In the genomic region with DNA sequence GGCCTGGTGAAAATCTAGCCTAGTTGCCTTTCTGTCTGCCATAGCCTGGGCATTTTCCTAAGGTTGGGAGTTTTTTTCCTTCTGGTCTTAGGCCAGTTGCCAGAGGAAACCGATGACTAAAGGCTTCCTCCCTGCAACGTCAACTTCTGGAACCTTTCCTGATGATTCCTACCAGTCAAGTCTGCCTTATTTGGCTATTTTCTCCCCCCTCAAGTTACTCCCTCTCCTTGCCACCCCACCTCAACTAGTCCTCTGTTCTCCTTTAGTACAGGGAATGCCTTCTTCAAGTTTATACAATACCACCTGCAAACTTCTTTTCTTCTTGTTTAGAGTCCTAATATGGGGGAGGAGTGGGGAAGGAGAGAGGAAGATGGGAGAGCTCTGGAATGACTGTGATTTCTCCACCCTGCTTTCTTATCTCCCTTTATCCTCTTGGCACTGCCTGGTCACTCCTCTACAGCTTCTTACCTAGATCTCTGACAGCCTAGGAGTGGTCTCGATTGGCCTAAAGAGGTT, we compare ENCODE assay signal across 7 cellular contexts. TPM values are rescaled to one million over a fixed set of nuclear protein-coding genes. Genes with fewer than 3 reads are reported as not detected.
DNase-seq lines count a peak whose midpoint lies in the region; ATAC-seq and TF ChIP-seq lines count a peak whose summit lies in the region.

No MANE protein-coding gene starts in this region.

- H3K14ac ChIP-seq in IMR-90 (replicated peaks; ENCODE audit: low read depth, low read length) = peak overlapping the region; percentile 83

- no peak overlapping the region for H2AFZ ChIP-seq in IMR-90 (replicated peaks; ENCODE audit: low read length, poor library complexity)

- H4K5ac ChIP-seq in IMR-90 (ENCODE audit: low read depth, low read length) = peak overlapping the region; percentile 84

- no peak for TF ChIP-seq RAD21 in IMR-90 (IDR thresholded peaks at IDR 0.05; ENCODE audit: low read length)

- peak overlapping the region; percentile 89 for H2AK5ac ChIP-seq in IMR-90 (ENCODE audit: low read depth, low read length)

- H2BK5ac ChIP-seq in IMR-90 (ENCODE audit: low read depth, low read length, poor library complexity, severe bottlenecking) = peak overlapping the region; percentile 91

- peak overlapping the region; percentile 91 for H3K18ac ChIP-seq in IMR-90 (ENCODE audit: low read depth, low read length)

- peak overlapping the region; percentile 91 for H4K91ac ChIP-seq in IMR-90 (ENCODE audit: insufficient read depth, low read depth, low read length)

- H3K4me3 Mint-ChIP-seq in immature natural killer cell = peak overlapping the region; percentile 47 to 72 (median 61)

- H3K4me1 ChIP-seq in IMR-90 (ENCODE audit: control insufficient read depth, insufficient read depth, low read length) (peaks cover 13% of the 10 kb centered on the region), suprapubic skin (peaks cover 61% of the 10 kb centered on the region), SJCRH30 (peaks cover 2% of the 10 kb centered on the region; the same call in 1 of the 2 replicates)

- H4K8ac ChIP-seq in IMR-90 (ENCODE audit: low read depth in 2 of 2, low read length in 2 of 2) = peak overlapping the region; percentile 89 to 96

- H3K4me3 ChIP-seq in IMR-90 (ENCODE audit: insufficient read depth, low read depth, low read length) = no peak overlapping the region
- no peak overlapping the region for H3K4me3 ChIP-seq in suprapubic skin
- H3K4me3 ChIP-seq in SJCRH30 = no peak overlapping the region

- ATAC-seq in IMR-90 (ENCODE audit: low read depth) (peak; percentile 65), GM18519 (IDR thresholded peaks at IDR 0.05; ENCODE audit: low FRiP score, unreplicated experiment) (no peak)

- no peaks in the 10 kb centered on the region for H3K9me3 Mint-ChIP-seq in immature natural killer cell

- H3K23ac ChIP-seq in IMR-90 (ENCODE audit: low read depth, low read length) = peak overlapping the region; percentile 84

- TF ChIP-seq CTCF in IMR-90 (conservative IDR thresholded peaks at IDR 0.05; ENCODE audit: low read depth, low read length) = no peak
- TF ChIP-seq CTCF in suprapubic skin (IDR thresholded peaks at IDR 0.05) = no peak

- H2BK20ac ChIP-seq in IMR-90 (ENCODE audit: low read depth, low read length) = peak overlapping the region; percentile 84

- peak overlapping the region; percentile 71 for H3K9ac ChIP-seq in IMR-90 (ENCODE audit: low read depth, low read length)

- peak overlapping the region; percentile 73; the same call in 1 of the 3 replicates for H2BK15ac ChIP-seq in IMR-90 (ENCODE audit: low read depth, low read length)

- CTCF ChIA-PET in IMR-90 (lab: Yijun Ruan, JAX) = interaction anchor here (0.6 to 1.2 kb wide), 2 partner anchors 26 kb away, joined by 3 to 8 read pairs; no protein-coding TSS in a partner anchor

- H3K27ac Mint-ChIP-seq in immature natural killer cell = peak overlapping the region; percentile 19 to 86 (median 79)

- dilution Hi-C loops in IMR-90 (cut with HindIII; ENCODE audit: low sequenced_read_pairs, unreplicated experiment) = no loop called here

- WGBS in IMR-90 (ENCODE audit: extremely low coverage in 2 of 2, insufficient read length in 1 of 2), 2 experiments = no CpG with 5 or more reads among the region's 3 CpGs
- 26% methylated on average over 3 of the region's 3 CpGs for WGBS in suprapubic skin

- intact Hi-C loops in IMR-90 (cut with micrococcal nuclease) = no loop called here

- H3K36me3 ChIP-seq in IMR-90 (ENCODE audit: control insufficient read depth, insufficient read depth, low read length) = peaks cover 6% of the 10 kb centered on the region
- no peaks in the 10 kb centered on the region for H3K36me3 ChIP-seq in suprapubic skin
- H3K36me3 ChIP-seq in SJCRH30 = 0 out of 2 replicates have a peak, but pooled peaks cover 2% of the 10 kb centered on the region

- peak overlapping the region; percentile 92 for H3K4ac ChIP-seq in IMR-90 (ENCODE audit: low read depth, low read length)

- H3K4me2 ChIP-seq in IMR-90 (ENCODE audit: low read depth, low read length) = peak overlapping the region; percentile 48

- POLR2A ChIA-PET in IMR-90 (lab: Charles Lee; ENCODE audit: unreplicated experiment) = no interaction called here

- BruUV-seq in IMR-90 (replicated peaks; lab: Mats Ljungman, UMichigan) = no TSS peak

- H3K9me1 ChIP-seq in IMR-90 (ENCODE audit: insufficient read depth, low read length) = peaks cover 6% of the 10 kb centered on the region; the same call in 1 of the 2 replicates

- H3K36me3 Mint-ChIP-seq in immature natural killer cell = peaks cover 2 to 21% (median 11%) of the 10 kb centered on the region in 3 donors

- peaks cover 58% of the 10 kb centered on the region for H4K20me1 ChIP-seq in IMR-90 (ENCODE audit: insufficient read depth, low read length)

- 0 out of 4 replicates have a peak, but pooled peaks cover 0 to 5% of the 10 kb centered on the region in 2 experiments for H3K79me1 ChIP-seq in IMR-90 (ENCODE audit: low read depth in 1 of 2, low read length in 2 of 2)

- no peaks in the 10 kb centered on the region for H3K9me3 ChIP-seq in IMR-90 (ENCODE audit: control insufficient read depth, insufficient read depth, low read length)
- no peaks in the 10 kb centered on the region for H3K9me3 ChIP-seq in suprapubic skin
- no peaks in the 10 kb centered on the region for H3K9me3 ChIP-seq in SJCRH30 (replicated peaks)

- H3K56ac ChIP-seq in IMR-90 (ENCODE audit: extremely low read depth, insufficient read depth, low read length) = peak overlapping the region; percentile 88

- peak overlapping the region; percentile 93 for H2BK120ac ChIP-seq in IMR-90 (ENCODE audit: low read depth, low read length)

- no peak for TF ChIP-seq EP300 in suprapubic skin (IDR thresholded peaks at IDR 0.05)

- peaks cover 88 to 99% of the 10 kb centered on the region in 2 donors for H3K4me1 Mint-ChIP-seq in immature natural killer cell

- no peak for TF ChIP-seq POLR2A in IMR-90 (IDR thresholded peaks at IDR 0.05; ENCODE audit: low read depth, low read length)
- no peak for TF ChIP-seq POLR2A in suprapubic skin (IDR thresholded peaks at IDR 0.05)

- in situ Hi-C loops in IMR-90 (cut with MboI; ENCODE audit: low sequenced_read_pairs) = no loop called here

- DNase-seq in IMR-90 (peak; percentile 94), amniotic stem cell (lab: John Stamatoyannopoulos, UW) (peak; percentile 35), immature natural killer cell (no peak), suprapubic skin (ENCODE audit: low spot score in 2 of 2) (no peak), SJCRH30 (no peak), germinal center (ENCODE audit: low spot score) (no peak)

- peaks cover 1 to 3% (median 2%) of the 10 kb centered on the region in 3 donors for H3K27me3 Mint-ChIP-seq in immature natural killer cell (ENCODE audit: low read depth in 3 of 3)

- H2AK9ac ChIP-seq in IMR-90 (replicated peaks; ENCODE audit: low read depth, low read length, poor library complexity) = peak overlapping the region; percentile 79

- H3K27ac ChIP-seq in IMR-90 (ENCODE audit: insufficient read depth, low read length) (peak overlapping the region; percentile 99), suprapubic skin (peak overlapping the region; percentile 73), SJCRH30 (no peak overlapping the region)

- no peaks in the 10 kb centered on the region for H3K27me3 ChIP-seq in IMR-90 (ENCODE audit: control insufficient read depth, insufficient read depth, low read length)
- H3K27me3 ChIP-seq in suprapubic skin = no peaks in the 10 kb centered on the region
- no peaks in the 10 kb centered on the region for H3K27me3 ChIP-seq in SJCRH30

TF ChIP-seq in IMR-90, 13 proteins besides CTCF, POLR2A, EP300 and RAD21:
- TF ChIP-seq MAFK (IDR thresholded peaks at IDR 0.05; ENCODE audit: low read depth, low read length) (no peak; the same call in 1 of the 2 replicates), FOS (IDR thresholded peaks at IDR 0.05; ENCODE audit: low read depth, low read length) (no peak), NFE2L2 (IDR thresholded peaks at IDR 0.05; ENCODE audit: low read depth, low read length) (no peak), SMC3 (IDR thresholded peaks at IDR 0.05; ENCODE audit: low read depth, low read length) (no peak), MAZ (IDR thresholded peaks at IDR 0.05; ENCODE audit: borderline replicate concordance, low read depth, low read length) (no peak), BHLHE40 (IDR thresholded peaks at IDR 0.05; ENCODE audit: low read depth, low read length) (no peak), CHD1 (IDR thresholded peaks at IDR 0.05; ENCODE audit: low read depth, low read length) (no peak), MXI1 (IDR thresholded peaks at IDR 0.05; ENCODE audit: borderline replicate concordance, low read depth, low read length) (no peak), RCOR1 (IDR thresholded peaks at IDR 0.05; ENCODE audit: insufficient replicate concordance, low read length) (no peak), RFX5 (IDR thresholded peaks at IDR 0.05; ENCODE audit: low read depth, low read length) (no peak), CEBPB (IDR thresholded peaks at IDR 0.05; ENCODE audit: low read depth, low read length) (no peak)
- TF ChIP-seq, protein P1, sequence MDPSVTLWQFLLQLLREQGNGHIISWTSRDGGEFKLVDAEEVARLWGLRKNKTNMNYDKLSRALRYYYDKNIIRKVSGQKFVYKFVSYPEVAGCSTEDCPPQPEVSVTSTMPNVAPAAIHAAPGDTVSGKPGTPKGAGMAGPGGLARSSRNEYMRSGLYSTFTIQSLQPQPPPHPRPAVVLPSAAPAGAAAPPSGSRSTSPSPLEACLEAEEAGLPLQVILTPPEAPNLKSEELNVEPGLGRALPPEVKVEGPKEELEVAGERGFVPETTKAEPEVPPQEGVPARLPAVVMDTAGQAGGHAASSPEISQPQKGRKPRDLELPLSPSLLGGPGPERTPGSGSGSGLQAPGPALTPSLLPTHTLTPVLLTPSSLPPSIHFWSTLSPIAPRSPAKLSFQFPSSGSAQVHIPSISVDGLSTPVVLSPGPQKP (IDR thresholded peaks at IDR 0.05; ENCODE audit: borderline replicate concordance, low read depth, low read length) = no peak
- TF ChIP-seq, protein P2, sequence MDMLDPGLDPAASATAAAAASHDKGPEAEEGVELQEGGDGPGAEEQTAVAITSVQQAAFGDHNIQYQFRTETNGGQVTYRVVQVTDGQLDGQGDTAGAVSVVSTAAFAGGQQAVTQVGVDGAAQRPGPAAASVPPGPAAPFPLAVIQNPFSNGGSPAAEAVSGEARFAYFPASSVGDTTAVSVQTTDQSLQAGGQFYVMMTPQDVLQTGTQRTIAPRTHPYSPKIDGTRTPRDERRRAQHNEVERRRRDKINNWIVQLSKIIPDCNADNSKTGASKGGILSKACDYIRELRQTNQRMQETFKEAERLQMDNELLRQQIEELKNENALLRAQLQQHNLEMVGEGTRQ (IDR thresholded peaks at IDR 0.05; ENCODE audit: low read depth, low read length) = no peak
TF ChIP-seq in IMR-90: peak in this region for 0.

RNA-seq across cellular contexts. Expression of a gene that starts 10.6 kb away (rescaled TPM):
- 580 and 619 TPM in 2 replicates for total RNA-seq in IMR-90 (2012; rRNA removed)
- polyA plus RNA-seq in IMR-90 (2012; rRNA removed) = 422 TPM in 2 replicates
- 175 and 199 TPM in 2 replicates for polyA plus RNA-seq in IMR-90 (2012; cell fraction: cytosol; rRNA removed)
- polyA plus RNA-seq in IMR-90 (2012; cell fraction: nucleus; rRNA removed; ENCODE audit: low replicate concordance) = 152 and 305 TPM in 2 replicates
- polyA plus RNA-seq in immature natural killer cell = 1,000 to 10,000 TPM; 1,039 to 1,577 (median 1,568) TPM
- 100 to 1,000 TPM; 127 to 184 (median 169) TPM for total RNA-seq in suprapubic skin
- total RNA-seq in SJCRH30 (2014; rRNA removed; shearing (Covaris generic)) = 247 and 249 TPM in 2 replicates

Comparison
In these comparisons a context has a peak if more than half of its experiments do, and no peak if none do; other contexts are left out.
1. DNase-seq: peak in IMR-90 (single experiment) and amniotic stem cell (single experiment); none in immature natural killer cell (0 of 3), suprapubic skin (0 of 2), SJCRH30 (0 of 2) and germinal center (single experiment).